ENCODE assay signal across 10 cellular contexts in genomic region chr4:134906404-134907023, GRCh38.
A peak's percentile ranks its signal among the peaks of the same experiment; 100 is the strongest.
DNase-seq lines count a peak whose midpoint lies in the region; ATAC-seq and TF ChIP-seq lines count a peak whose summit lies in the region.
"Had no signal": no experiment of that assay in that cellular context is flagged by ENCODE, and none has a peak within 500 bp of the region (broad histone marks: within the 10 kb centered on the region; RNA-seq: fewer than 3 reads in every experiment).

No MANE protein-coding gene starts in this region.

- no peak overlapping the region for H3K4me3 ChIP-seq in epithelial cell of proximal tubule (ENCODE audit: low read depth, low read length)
- no peak overlapping the region for H3K4me3 ChIP-seq in retinal pigment epithelial cell (ENCODE audit: low read length)
- H3K4me3 ChIP-seq: BLaER1, thyroid gland had no signal

- ATAC-seq in GM18520 (IDR thresholded peaks at IDR 0.05; ENCODE audit: unreplicated experiment): no peak
- ATAC-seq in GM19463 (IDR thresholded peaks at IDR 0.05; ENCODE audit: unreplicated experiment): no peak

- TF ChIP-seq CTCF in epithelial cell of proximal tubule (conservative IDR thresholded peaks at IDR 0.05; ENCODE audit: low read depth, low read length) (peak; percentile 69), retinal pigment epithelial cell (conservative IDR thresholded peaks at IDR 0.05; ENCODE audit: low read depth, low read length) (peak; percentile 54), GM13976 (IDR thresholded peaks at IDR 0.05; ENCODE audit: borderline replicate concordance, control extremely low read depth, extremely low read depth, insufficient read depth, missing control alignments) (no peak)

- in situ Hi-C loops in GM13976 (cut with MboI; ENCODE audit: low sequenced_read_pairs, unreplicated experiment): no loop called here

- peak; percentile 12 for DNase-seq in NCI-H2171 treated with DMSO at 0.1 percent for 48 hours (lab: John Stamatoyannopoulos, UW)
- no peak for DNase-seq in NCI-H2171 (lab: John Stamatoyannopoulos, UW)
- peak; percentile 4 for DNase-seq in NCI-H82 treated with DMSO at 0.1 percent for 48 hours (lab: John Stamatoyannopoulos, UW; ENCODE audit: unreplicated experiment)
- peak; percentile 1 for DNase-seq in epithelial cell of proximal tubule (ENCODE audit: low read depth)
- DNase-seq in retinal pigment epithelial cell (ENCODE audit: low read depth): no peak
- no peak for DNase-seq in GM13976 (ENCODE audit: low spot score)

Comparison
In these comparisons a context has a peak if more than half of its experiments do, and no peak if none do; other contexts are left out.
1. DNase-seq: peak in NCI-H2171 treated with DMSO at 0.1 percent for 48 hours (single experiment), NCI-H82 treated with DMSO at 0.1 percent for 48 hours (single experiment) and epithelial cell of proximal tubule (single experiment); none in NCI-H2171 (single experiment), retinal pigment epithelial cell (single experiment) and GM13976 (single experiment).